Comparison of ENCODE assay signal across 7 cellular contexts in the genomic region with DNA sequence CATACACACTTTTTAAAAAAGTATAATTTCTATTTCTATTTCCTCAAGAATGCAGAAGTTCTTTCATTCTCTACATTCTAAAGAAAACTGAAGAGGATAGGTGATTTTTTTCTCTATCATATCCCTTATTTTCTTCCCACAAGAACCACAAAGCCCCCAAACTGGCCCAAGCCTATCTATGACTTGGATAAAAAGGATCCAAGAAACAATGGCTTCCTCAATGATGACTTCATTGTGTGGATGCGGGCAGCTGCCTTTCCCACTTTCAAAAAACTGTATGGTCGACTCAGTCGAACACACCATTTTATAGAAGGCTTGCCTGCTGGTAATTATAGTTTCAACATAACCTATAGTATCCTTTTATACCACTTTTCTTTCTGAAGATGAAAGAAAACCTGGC.
"Had no signal": no experiment of that assay in that cellular context is flagged by ENCODE, and none has a peak within 500 bp of the region (broad histone marks: within the 10 kb centered on the region; RNA-seq: fewer than 3 reads in every experiment).

No MANE protein-coding gene starts in this region.

- H3K4me3 ChIP-seq: GM23338, K562 had no signal

- DNase-seq: H9, HCEC 1CT, KG1 had no signal

- H2AFZ ChIP-seq: GM23338 had no signal

- H3K4me2 ChIP-seq: GM23338 had no signal

- ATAC-seq: GM23338, HepG2, K562 had no signal

- H3K27ac ChIP-seq: HL-60 had no signal
